In the genomic region with DNA sequence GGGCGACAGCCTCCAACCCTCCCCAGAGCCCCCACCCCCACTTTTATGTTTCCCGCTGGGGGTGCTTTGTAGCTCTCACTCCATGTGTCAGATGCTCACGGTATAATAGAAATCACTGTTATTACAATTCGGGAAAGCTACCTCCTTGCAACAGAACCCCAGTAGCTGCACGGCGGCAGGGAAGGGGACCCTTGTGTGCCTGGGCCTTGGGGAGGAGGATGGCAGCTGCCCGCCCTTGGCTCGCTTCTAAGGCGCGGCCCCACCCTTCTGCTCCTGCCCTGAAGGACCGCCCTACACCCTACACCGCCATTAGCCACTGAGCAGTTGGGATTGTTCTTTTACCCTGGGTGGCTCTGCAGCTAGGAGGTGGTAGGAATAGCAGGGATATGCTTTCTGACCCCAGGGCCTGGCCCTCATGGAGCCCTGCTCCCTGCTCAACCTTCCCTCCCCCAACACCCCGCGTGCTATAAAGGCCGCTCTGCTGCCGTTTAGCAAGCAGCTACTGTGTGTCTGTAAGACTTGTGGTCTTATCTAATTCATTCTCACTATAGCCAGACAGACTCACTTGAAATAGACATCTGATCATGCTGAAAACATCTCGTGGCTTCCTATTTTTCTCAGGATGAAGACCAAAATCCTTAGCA, we compare ENCODE assay signal across 20 cellular contexts.
DNase-seq lines count a peak whose midpoint lies in the region; ATAC-seq and TF ChIP-seq lines count a peak whose summit lies in the region.
"Had no signal": no experiment of that assay in that cellular context is flagged by ENCODE, and none has a peak within 500 bp of the region (broad histone marks: within the 10 kb centered on the region; RNA-seq: fewer than 3 reads in every experiment).

No MANE protein-coding gene starts in this region.

- H3K27ac ChIP-seq in temporal lobe (ENCODE audit: low read depth, low read length), result peak overlapping the region; percentile 31
- H3K27ac ChIP-seq: A549, GM23248, suprapubic skin, WERI-Rb-1 had no signal

- ATAC-seq in GM19463 (IDR thresholded peaks at IDR 0.05; ENCODE audit: unreplicated experiment) (no peak), GM18505 (IDR thresholded peaks at IDR 0.05; ENCODE audit: unreplicated experiment) (no peak)
- ATAC-seq: A549 had no signal

- no peak for TF ChIP-seq POLR2A in GM18505 (IDR thresholded peaks at IDR 0.05; ENCODE audit: borderline replicate concordance, extremely low read depth, insufficient read depth, insufficient read length)

- DNase-seq in NCI-H748 (lab: John Stamatoyannopoulos, UW; ENCODE audit: unreplicated experiment), result peak; percentile 32
- DNase-seq in NCI-H748 treated with DMSO at 0.1 percent for 48 hours (lab: John Stamatoyannopoulos, UW), result no peak
- peak; percentile 69 to 82 for DNase-seq in NCI-H526 (lab: John Stamatoyannopoulos, UW)
- peak; percentile 46 for DNase-seq in iPS-NIHi11 (ENCODE audit: low spot score)
- no peak for DNase-seq in SIG-M5 treated with dmso at 0.1 percent for 504 hours (lab: John Stamatoyannopoulos, UW; ENCODE audit: unreplicated experiment)
- DNase-seq: activated CD4-positive, alpha-beta T cell treated with anti-CD3 and anti-CD28 coated beads, Interleukin-2, amount 50 U/mL, for 1 hour; activated naive CD4-positive, alpha-beta T cell treated with anti-CD3 and anti-CD28 coated beads, Interleukin-2, amount 50 U/mL, for 16 hours; DMS153; GDM1; GM23248; KG1; kidney glomerular epithelial cell; mammary epithelial cell; NCI-H510A treated with DMSO at 0.1 percent for 48 hours; WERI-Rb-1 had no signal

Comparison
In these comparisons a context has a peak if more than half of its experiments do, and no peak if none do; other contexts are left out.
1. DNase-seq: peak in NCI-H748 (single experiment), NCI-H526 (2 of 2) and iPS-NIHi11 (single experiment); none in NCI-H748 treated with DMSO at 0.1 percent for 48 hours (single experiment) and SIG-M5 treated with dmso at 0.1 percent for 504 hours (single experiment).